ENCODE assay signal across 13 cellular contexts in genomic region chr5:149544199-149544472, GRCh38. TPM values are rescaled to one million over a fixed set of nuclear protein-coding genes. Genes with fewer than 3 reads are reported as not detected.
DNase-seq lines count a peak whose midpoint lies in the region; ATAC-seq and TF ChIP-seq lines count a peak whose summit lies in the region.
"Had no signal": no experiment of that assay in that cellular context is flagged by ENCODE, and none has a peak within 500 bp of the region (broad histone marks: within the 10 kb centered on the region; RNA-seq: fewer than 3 reads in every experiment).

No MANE protein-coding gene starts in this region.

- BruUV-seq in mammary epithelial cell (replicated peaks; lab: Mats Ljungman, UMichigan) = no TSS peak

- H3K9ac ChIP-seq in mammary epithelial cell (ENCODE audit: insufficient read depth, low read length) = no peak overlapping the region

- peaks cover 16% of the 10 kb centered on the region for H3K36me3 Mint-ChIP-seq in chondrocyte (ENCODE audit: low read depth)
- H3K36me3 Mint-ChIP-seq in naive thymus-derived CD4-positive, alpha-beta T cell = peaks cover 3 to 45% (median 32%) of the 10 kb centered on the region in 5 donors
- H3K36me3 Mint-ChIP-seq in type B pancreatic cell = peaks cover 47% of the 10 kb centered on the region
- H3K36me3 Mint-ChIP-seq in CD8-positive, alpha-beta memory T cell = peaks cover 1 to 70% (median 11%) of the 10 kb centered on the region in 3 donors

- H3K4me1 Mint-ChIP-seq in chondrocyte (ENCODE audit: low read depth) (peaks cover 64% of the 10 kb centered on the region), type B pancreatic cell (ENCODE audit: unreplicated experiment) (peaks cover 26% of the 10 kb centered on the region)
- peaks cover 41 to 90% (median 79%) of the 10 kb centered on the region in 7 donors for H3K4me1 Mint-ChIP-seq in naive thymus-derived CD4-positive, alpha-beta T cell
- H3K4me1 Mint-ChIP-seq in CD8-positive, alpha-beta memory T cell = peaks cover 61 to 90% (median 82%) of the 10 kb centered on the region in 3 donors

- ATAC-seq in naive thymus-derived CD4-positive, alpha-beta T cell = peak; percentile 71
- no peak for ATAC-seq in GM21529 (IDR thresholded peaks at IDR 0.05; ENCODE audit: unreplicated experiment)
- ATAC-seq: HepG2 had no signal

- CTCF ChIA-PET in mammary epithelial cell (lab: Charles Lee; ENCODE audit: low non-redundant PET) = no interaction called here
- CTCF ChIA-PET in naive thymus-derived CD4-positive, alpha-beta T cell (lab: Charles Lee) = interaction anchor here (0.8 kb wide), 1 partner anchor 110 kb away, joined by 3 read pairs; no protein-coding TSS in a partner anchor
- CTCF ChIA-PET in CD8-positive, alpha-beta memory T cell (lab: Charles Lee) = interaction anchor here (0.6 to 1.4 kb wide), 2 partner anchors 17 to 141 kb away, joined by 3 to 4 read pairs; no protein-coding TSS in a partner anchor

- in situ Hi-C loops in mammary epithelial cell (cut with MboI; ENCODE audit: low sequenced_read_pairs in 2 of 2) (loop anchor here in 1 of 2 donors (10.0 kb wide), 1 partner anchor 99 kb away; no protein-coding TSS in a partner anchor), G401 (cut with HindIII; ENCODE audit: low sequenced_read_pairs) (no loop called here)

- intact Hi-C loops in mammary epithelial cell (cut with micrococcal nuclease) (loop anchor here (5.0 kb wide), 1 partner anchor 37 kb away; no protein-coding TSS in a partner anchor), breast epithelium (cut with DNase I; ENCODE audit: low total_unique reads) (no loop called here)
- intact Hi-C loops in naive thymus-derived CD4-positive, alpha-beta T cell (cut with micrococcal nuclease) = loop anchor here (1.0 to 10.0 kb wide), 2 partner anchors 8 to 49 kb away; no protein-coding TSS in a partner anchor

- no peak for TF ChIP-seq CTCF in mammary epithelial cell (conservative IDR thresholded peaks at IDR 0.05 in 1 of 2, IDR thresholded peaks at IDR 0.05 in 1 of 2; ENCODE audit: extremely low read depth in 1 of 2, insufficient read depth in 1 of 2, low read depth in 1 of 2, low read length in 2 of 2)
- no peak for TF ChIP-seq CTCF in breast epithelium (IDR thresholded peaks at IDR 0.05)
- TF ChIP-seq CTCF in chondrocyte (IDR thresholded peaks at IDR 0.05) = no peak
- no peak for TF ChIP-seq CTCF in type B pancreatic cell (conservative IDR thresholded peaks at IDR 0.05)

- no peak overlapping the region for H3K4me3 Mint-ChIP-seq in chondrocyte (ENCODE audit: unreplicated experiment)
- peak overlapping the region in 6 of 10 donors; percentile 6 to 97 (median 26) for H3K4me3 Mint-ChIP-seq in naive thymus-derived CD4-positive, alpha-beta T cell
- H3K4me3 Mint-ChIP-seq in type B pancreatic cell = no peak overlapping the region
- peak overlapping the region in 1 of 7 donors; percentile 40 for H3K4me3 Mint-ChIP-seq in CD8-positive, alpha-beta memory T cell
- H3K4me3 Mint-ChIP-seq: activated T-helper 1 cell treated with anti-CD3 and anti-CD28 coated beads, Interleukin-12 subunit alpha, Interleukin-12 subunit beta, Interleukin-2, Interleukin-4 antibody, amounts not matched to agents 30 ng/mL and 10 ng/mL and 1 ng/mL, durations not matched to agents 14 hours and 24 hours and 36 hours; nephron progenitor cell had no signal

- peaks cover 44% of the 10 kb centered on the region for H3K36me3 ChIP-seq in mammary epithelial cell (ENCODE audit: insufficient read depth, low read length)
- H3K36me3 ChIP-seq in breast epithelium = no peaks in the 10 kb centered on the region
- H3K36me3 ChIP-seq in naive thymus-derived CD4-positive, alpha-beta T cell (ENCODE audit: control insufficient read depth in 2 of 3, insufficient read depth in 3 of 3, low read length in 3 of 3) = peaks cover 0 to 15% (median 12%) of the 10 kb centered on the region in 3 experiments
- H3K36me3 ChIP-seq in CD8-positive, alpha-beta memory T cell (ENCODE audit: insufficient read depth, low read length) = peaks cover 16% of the 10 kb centered on the region

- TF ChIP-seq POLR2A in breast epithelium (IDR thresholded peaks at IDR 0.05) = no peak

- dilution Hi-C loops in mammary epithelial cell (cut with HindIII; ENCODE audit: low sequenced_read_pairs) = no loop called here

- peak overlapping the region; percentile 49 for H3K27ac Mint-ChIP-seq in chondrocyte (ENCODE audit: unreplicated experiment)
- peak overlapping the region in 1 of 9 donors; percentile 28 for H3K27ac Mint-ChIP-seq in naive thymus-derived CD4-positive, alpha-beta T cell
- peak overlapping the region; percentile 26 for H3K27ac Mint-ChIP-seq in type B pancreatic cell
- H3K27ac Mint-ChIP-seq in CD8-positive, alpha-beta memory T cell = peak overlapping the region in 2 of 8 donors; percentile 19 to 68
- H3K27ac Mint-ChIP-seq: nephron progenitor cell had no signal

- POLR2A ChIA-PET in naive thymus-derived CD4-positive, alpha-beta T cell (lab: Charles Lee) = interaction anchor here (2.3 kb wide), 1 partner anchor 25 kb away, joined by 5 read pairs; no protein-coding TSS in a partner anchor
- POLR2A ChIA-PET in CD8-positive, alpha-beta memory T cell (lab: Charles Lee) = no interaction called here

- H2AFZ ChIP-seq in mammary epithelial cell (ENCODE audit: low read depth, low read length) = no peak overlapping the region

- H3K27me3 Mint-ChIP-seq in chondrocyte (ENCODE audit: low read depth) = no peaks in the 10 kb centered on the region
- no peaks in the 10 kb centered on the region for H3K27me3 Mint-ChIP-seq in naive thymus-derived CD4-positive, alpha-beta T cell
- no peaks in the 10 kb centered on the region for H3K27me3 Mint-ChIP-seq in type B pancreatic cell
- H3K27me3 Mint-ChIP-seq in CD8-positive, alpha-beta memory T cell = no peaks in the 10 kb centered on the region

- H3K27ac ChIP-seq in mammary epithelial cell (ENCODE audit: insufficient read depth, low read depth, low read length) (peak overlapping the region; percentile 7), breast epithelium (peak overlapping the region in 1 of 2 donors; percentile 40)
- no peak overlapping the region for H3K27ac ChIP-seq in naive thymus-derived CD4-positive, alpha-beta T cell (ENCODE audit: low read depth, low read length)
- H3K27ac ChIP-seq in CD8-positive, alpha-beta memory T cell (ENCODE audit: low read depth, low read length) = no peak overlapping the region

- H3K4me2 ChIP-seq in mammary epithelial cell (ENCODE audit: insufficient read depth, low read depth, low read length) = peak overlapping the region; percentile 51

- DNase-seq in mammary epithelial cell = no peak
- DNase-seq in breast epithelium (ENCODE audit: low spot score in 2 of 2) = no peak
- no peak for DNase-seq in chondrocyte (ENCODE audit: low spot score)
- DNase-seq in naive thymus-derived CD4-positive, alpha-beta T cell = no peak
- DNase-seq in type B pancreatic cell (ENCODE audit: extremely low spot score, unreplicated experiment) = no peak
- no peak for DNase-seq in G401 (ENCODE audit: low spot score)
- no peak for DNase-seq in CD8-positive, alpha-beta memory T cell
- DNase-seq: activated CD4-positive, CD25-positive, alpha-beta regulatory T cell; NCI-H146; nephron progenitor cell had no signal

- H4K20me1 ChIP-seq in mammary epithelial cell (ENCODE audit: insufficient read depth, low read length) = peaks cover 7% of the 10 kb centered on the region

- H3K9me3 Mint-ChIP-seq in chondrocyte (ENCODE audit: low read depth) = no peaks in the 10 kb centered on the region
- H3K9me3 Mint-ChIP-seq in naive thymus-derived CD4-positive, alpha-beta T cell = no peaks in the 10 kb centered on the region
- H3K9me3 Mint-ChIP-seq in type B pancreatic cell = no peaks in the 10 kb centered on the region
- no peaks in the 10 kb centered on the region for H3K9me3 Mint-ChIP-seq in CD8-positive, alpha-beta memory T cell
- H3K9me3 Mint-ChIP-seq: activated T-helper 1 cell treated with anti-CD3 and anti-CD28 coated beads, Interleukin-12 subunit alpha, Interleukin-12 subunit beta, Interleukin-2, Interleukin-4 antibody, amounts not matched to agents 30 ng/mL and 10 ng/mL and 1 ng/mL, durations not matched to agents 14 hours and 24 hours and 36 hours; nephron progenitor cell had no signal

- H3K4me1 ChIP-seq in mammary epithelial cell (ENCODE audit: insufficient read depth, low read length) (peaks cover 22% of the 10 kb centered on the region), breast epithelium (peaks cover 0 to 23% of the 10 kb centered on the region in 2 donors)
- peaks cover 47 to 51% of the 10 kb centered on the region in 2 donors for H3K4me1 ChIP-seq in naive thymus-derived CD4-positive, alpha-beta T cell (ENCODE audit: control insufficient read depth in 2 of 2, insufficient read depth in 2 of 2, low read length in 2 of 2)
- peaks cover 66% of the 10 kb centered on the region for H3K4me1 ChIP-seq in CD8-positive, alpha-beta memory T cell (ENCODE audit: insufficient read depth, low read length)

- 93% methylated on average over 3 of the region's 3 CpGs for WGBS in mammary epithelial cell (ENCODE audit: low coverage, missing lambda C conversion rate)

- H3K27me3 ChIP-seq in mammary epithelial cell (ENCODE audit: insufficient read depth, low read length) = no peaks in the 10 kb centered on the region
- no peaks in the 10 kb centered on the region for H3K27me3 ChIP-seq in breast epithelium
- H3K27me3 ChIP-seq in naive thymus-derived CD4-positive, alpha-beta T cell (ENCODE audit: control insufficient read depth in 2 of 2, insufficient read depth in 2 of 2, low read length in 2 of 2) = no peaks in the 10 kb centered on the region
- H3K27me3 ChIP-seq in CD8-positive, alpha-beta memory T cell (ENCODE audit: insufficient read depth, low read length, poor library complexity, severe bottlenecking) = no peaks in the 10 kb centered on the region

- no peaks in the 10 kb centered on the region for H3K9me3 ChIP-seq in mammary epithelial cell (replicated peaks; ENCODE audit: insufficient read depth, low read length)
- H3K9me3 ChIP-seq in breast epithelium = no peaks in the 10 kb centered on the region
- no peaks in the 10 kb centered on the region for H3K9me3 ChIP-seq in naive thymus-derived CD4-positive, alpha-beta T cell (ENCODE audit: control insufficient read depth in 2 of 3, low read length in 3 of 3)
- H3K9me3 ChIP-seq in CD8-positive, alpha-beta memory T cell (ENCODE audit: low read length) = no peaks in the 10 kb centered on the region

- peaks cover 98% of the 10 kb centered on the region for H3K79me2 ChIP-seq in mammary epithelial cell (ENCODE audit: insufficient read depth, low read length)

- no peak overlapping the region for H3K4me3 ChIP-seq in mammary epithelial cell (replicated peaks in 1 of 3; ENCODE audit: insufficient read depth in 1 of 3, low read depth in 2 of 3, low read length in 3 of 3)
- peak overlapping the region in 1 of 3 donors; percentile 30 for H3K4me3 ChIP-seq in breast epithelium
- no peak overlapping the region for H3K4me3 ChIP-seq in naive thymus-derived CD4-positive, alpha-beta T cell (ENCODE audit: low read length)
- H3K4me3 ChIP-seq in CD8-positive, alpha-beta memory T cell (ENCODE audit: low read length) = no peak overlapping the region

RNA-seq across cellular contexts. Expression of gene CSNK1A1, which starts 7.1 kb away (rescaled TPM):
- total RNA-seq in mammary epithelial cell = 100 to 1,000 TPM; 444 to 457 TPM
- polyA plus RNA-seq in mammary epithelial cell = 146 TPM
- 325 TPM for polyA minus RNA-seq in mammary epithelial cell
- 100 to 1,000 TPM; 151 to 350 (median 287) TPM for total RNA-seq in breast epithelium
- total RNA-seq in chondrocyte = 214 to 227 TPM (median 224 TPM) in 3 replicates
- 100 to 1,000 TPM; 168 to 217 (median 181) TPM for total RNA-seq in naive thymus-derived CD4-positive, alpha-beta T cell
- 100 to 1,000 TPM; 146 to 164 TPM for polyA plus RNA-seq in naive thymus-derived CD4-positive, alpha-beta T cell
- total RNA-seq in type B pancreatic cell (ENCODE audit: low replicate concordance) = 224 and 294 TPM in 2 replicates
- total RNA-seq in G401 (2014; rRNA removed; shearing (Covaris generic)) = 230 and 259 TPM in 2 replicates
- 100 to 1,000 TPM; 177 to 187 TPM for total RNA-seq in CD8-positive, alpha-beta memory T cell
- polyA plus RNA-seq in CD8-positive, alpha-beta memory T cell = 118 TPM

RNA-seq across cellular contexts. Expression of gene ARHGEF37, which starts 37.2 kb away (rescaled TPM):
- total RNA-seq in mammary epithelial cell (10 to 100 TPM; 11.0 to 35.2 TPM), breast epithelium (10 to 100 TPM in 2 of 3 donors, 1 to 10 TPM in 1; 5.3 to 54.4 (median 29.2) TPM), chondrocyte (5.8 to 16.8 TPM (median 6.0 TPM) in 3 replicates), type B pancreatic cell (ENCODE audit: low replicate concordance) (7.1 and 16.8 TPM in 2 replicates)
- 5.1 TPM for polyA plus RNA-seq in mammary epithelial cell
- polyA minus RNA-seq in mammary epithelial cell = 7.6 TPM
- 1 to 10 TPM in 1 of 5 experiments, under 1 TPM in 3, not detected in 1; 0.43 to 1.8 (median 0.80) TPM for total RNA-seq in naive thymus-derived CD4-positive, alpha-beta T cell
- polyA plus RNA-seq in naive thymus-derived CD4-positive, alpha-beta T cell = under 1 TPM; 0.46 to 0.47 TPM
- total RNA-seq in G401 (2014; rRNA removed; shearing (Covaris generic)) = not detected in 2 replicates
- under 1 TPM; 0.13 to 0.53 TPM for total RNA-seq in CD8-positive, alpha-beta memory T cell
- polyA plus RNA-seq in CD8-positive, alpha-beta memory T cell = not detected

Comparison
In these comparisons a context has a peak if more than half of its experiments do, and no peak if none do; other contexts are left out.
1. H3K4me3 Mint-ChIP-seq: peak in naive thymus-derived CD4-positive, alpha-beta T cell (6 of 10); none in chondrocyte (single experiment) and type B pancreatic cell (single experiment).